ENCODE assay signal across 8 cellular contexts in the genomic region with DNA sequence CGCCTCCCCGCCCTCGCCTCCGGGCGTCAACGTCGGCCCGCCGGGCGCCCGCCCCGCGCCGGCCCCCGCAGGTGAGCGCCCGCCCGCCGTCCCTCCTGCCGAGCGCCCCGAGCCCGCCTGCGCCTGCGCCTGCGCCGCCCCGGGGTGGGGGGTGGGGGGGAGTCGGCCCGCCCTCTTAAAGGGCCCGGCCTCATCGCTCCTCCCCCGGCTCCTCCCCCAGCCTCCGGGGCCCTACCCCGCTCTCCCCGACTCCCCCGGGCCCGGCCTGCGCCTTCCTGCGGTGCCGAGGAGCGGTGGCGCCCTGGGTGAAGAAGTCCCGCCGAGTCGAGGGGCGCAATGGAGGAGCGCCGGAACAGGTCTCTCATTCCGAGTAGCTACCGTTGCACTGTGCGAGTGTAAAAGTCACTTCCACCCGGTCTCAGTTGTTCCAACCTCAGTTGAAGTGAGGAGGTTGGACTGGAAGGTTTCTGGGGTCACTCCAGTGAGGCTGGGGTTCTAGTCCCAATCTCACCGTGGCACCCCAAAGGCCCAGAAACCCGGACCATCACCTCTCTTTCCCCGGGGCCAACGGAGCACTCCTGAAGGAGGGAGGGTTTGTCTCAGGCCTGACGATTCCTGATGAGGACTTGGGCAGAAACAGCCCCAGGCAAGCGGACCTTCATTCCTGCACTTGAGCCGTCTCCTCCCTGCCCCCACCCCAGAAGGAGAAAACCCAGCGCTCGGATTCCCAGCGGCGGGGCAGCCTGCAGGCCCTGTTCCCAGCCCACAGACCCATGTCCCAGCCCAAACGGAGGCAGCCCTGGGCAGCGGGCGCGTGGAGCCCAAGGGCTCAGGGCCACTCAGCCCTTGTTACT. TPM values are rescaled to one million over a fixed set of nuclear protein-coding genes. Genes with fewer than 3 reads are reported as not detected.
A peak's percentile ranks its signal among the peaks of the same experiment; 100 is the strongest.
DNase-seq lines count a peak whose midpoint lies in the region; ATAC-seq, FAIRE-seq and TF ChIP-seq lines count a peak whose summit lies in the region.

No MANE protein-coding gene starts in this region.

- WGBS in pancreas, 2 donors = 17 to 23% methylated on average over 39 to 62 of the region's 68 CpGs

- peak overlapping the region in 1 of 4 donors; percentile 46 for H3K27ac ChIP-seq in pancreas
- H3K27ac ChIP-seq in tibial artery = peak overlapping the region; percentile 66 to 79

- FAIRE-seq in pancreas (lab: Jason Lieb, UNC) = no peak

- DNase-seq in EH (ENCODE audit: low read depth) (peak; percentile 82), HAP-1 (ENCODE audit: low spot score in 2 of 2) (peak; percentile 77 to 93), MV-4-11 (lab: John Stamatoyannopoulos, UW) (peak; percentile 52), Right ventricle myocardium superior (peak; percentile 91), pancreas (peak; percentile 84 to 94 (median 88)), tibial artery (peak; percentile 83 to 94)
- DNase-seq in activated naive CD8-positive, alpha-beta T cell treated with anti-CD3 and anti-CD28 coated beads for 36 hours = peak; percentile 87

- H3K9me3 Mint-ChIP-seq in activated naive CD8-positive, alpha-beta T cell treated with anti-CD3 and anti-CD28 coated beads for 36 hours = no peaks in the 10 kb centered on the region

- in situ Hi-C loops in HAP-1 (cut with MboI; ENCODE audit: low sequenced_read_pairs) = no loop called here

- intact Hi-C loops in Right ventricle myocardium superior (cut with DNase I) = loop anchor here (5.0 kb wide), 1 partner anchor 48 kb away; no protein-coding TSS in a partner anchor
- intact Hi-C loops in pancreas (cut with DNase I) = loop anchor here in 1 of 3 donors (5.0 kb wide), 1 partner anchor 48 kb away; no protein-coding TSS in a partner anchor
- intact Hi-C loops in tibial artery (cut with DNase I; ENCODE audit: low total_unique reads) = no loop called here

- H3K4me3 Mint-ChIP-seq in activated naive CD8-positive, alpha-beta T cell treated with anti-CD3 and anti-CD28 coated beads for 36 hours = peak overlapping the region; percentile 74

- peak overlapping the region; percentile 74 for H3K27ac Mint-ChIP-seq in activated naive CD8-positive, alpha-beta T cell treated with anti-CD3 and anti-CD28 coated beads for 36 hours

- H3K27me3 Mint-ChIP-seq in activated naive CD8-positive, alpha-beta T cell treated with anti-CD3 and anti-CD28 coated beads for 36 hours = no peaks in the 10 kb centered on the region

- H3K4me3 ChIP-seq in HAP-1 (peak overlapping the region; percentile 39), pancreas (peak overlapping the region; percentile 15 to 69 (median 56)), tibial artery (peak overlapping the region; percentile 82 to 92)

- H3K9me3 ChIP-seq in HAP-1 (no peaks in the 10 kb centered on the region), pancreas (no peaks in the 10 kb centered on the region), tibial artery (no peaks in the 10 kb centered on the region)

- peaks cover 13% of the 10 kb centered on the region for H3K36me3 Mint-ChIP-seq in activated naive CD8-positive, alpha-beta T cell treated with anti-CD3 and anti-CD28 coated beads for 36 hours

- H3K4me1 ChIP-seq in HAP-1 (peaks cover 30% of the 10 kb centered on the region), pancreas (peaks cover 15 to 28% (median 16%) of the 10 kb centered on the region in 3 donors), tibial artery (peaks cover 0 to 45% (median 38%) of the 10 kb centered on the region in 4 donors)

- no peak for TF ChIP-seq CTCF in pancreas (IDR thresholded peaks at IDR 0.05)
- no peak for TF ChIP-seq CTCF in tibial artery (IDR thresholded peaks at IDR 0.05)

- H3K27me3 ChIP-seq in HAP-1 (ENCODE audit: low read depth) = no peaks in the 10 kb centered on the region
- no peaks in the 10 kb centered on the region for H3K27me3 ChIP-seq in pancreas
- H3K27me3 ChIP-seq in tibial artery = no peaks in the 10 kb centered on the region

- no peaks in the 10 kb centered on the region; the same call in 1 of the 2 replicates for H3K36me3 ChIP-seq in HAP-1 (replicated peaks)
- no peaks in the 10 kb centered on the region for H3K36me3 ChIP-seq in pancreas
- H3K36me3 ChIP-seq in tibial artery = no peaks in the 10 kb centered on the region

- H3K4me1 Mint-ChIP-seq in activated naive CD8-positive, alpha-beta T cell treated with anti-CD3 and anti-CD28 coated beads for 36 hours = peaks cover 35% of the 10 kb centered on the region

- ATAC-seq in SK-N-SH treated with all-trans-retinoic acid at 6 μM for 48 hours = peak; percentile 73
- peak; percentile 86 for ATAC-seq in Right ventricle myocardium superior (ENCODE audit: poor library complexity)
- ATAC-seq in pancreas = peak; percentile 75 to 85 (median 82)

TF ChIP-seq in SK-N-SH treated with all-trans-retinoic acid at 6 μM for 48 hours, 23 proteins besides CTCF, POLR2A, EP300 and RAD21 (continues in another document):
- TF ChIP-seq ZNF8 (CRISPR knock-in tag; IDR thresholded peaks at IDR 0.05) (no peak), RARB (CRISPR knock-in tag; IDR thresholded peaks at IDR 0.05) (no peak), TCF4 (CRISPR knock-in tag; IDR thresholded peaks at IDR 0.05; ENCODE audit: borderline replicate concordance) (no peak), ARNTL (CRISPR knock-in tag; IDR thresholded peaks at IDR 0.05; ENCODE audit: borderline replicate concordance, low read depth) (no peak), OSR1 (CRISPR knock-in tag; IDR thresholded peaks at IDR 0.05) (no peak), ESRRG (CRISPR knock-in tag; IDR thresholded peaks at IDR 0.05) (no peak), ZNF70 (CRISPR knock-in tag; IDR thresholded peaks at IDR 0.05) (no peak), PPARA (CRISPR knock-in tag; IDR thresholded peaks at IDR 0.05; ENCODE audit: borderline replicate concordance) (no peak), ISL1 (CRISPR knock-in tag; IDR thresholded peaks at IDR 0.05) (no peak), ZC3H10 (CRISPR knock-in tag; IDR thresholded peaks at IDR 0.05) (no peak)
- TF ChIP-seq, protein P1, sequence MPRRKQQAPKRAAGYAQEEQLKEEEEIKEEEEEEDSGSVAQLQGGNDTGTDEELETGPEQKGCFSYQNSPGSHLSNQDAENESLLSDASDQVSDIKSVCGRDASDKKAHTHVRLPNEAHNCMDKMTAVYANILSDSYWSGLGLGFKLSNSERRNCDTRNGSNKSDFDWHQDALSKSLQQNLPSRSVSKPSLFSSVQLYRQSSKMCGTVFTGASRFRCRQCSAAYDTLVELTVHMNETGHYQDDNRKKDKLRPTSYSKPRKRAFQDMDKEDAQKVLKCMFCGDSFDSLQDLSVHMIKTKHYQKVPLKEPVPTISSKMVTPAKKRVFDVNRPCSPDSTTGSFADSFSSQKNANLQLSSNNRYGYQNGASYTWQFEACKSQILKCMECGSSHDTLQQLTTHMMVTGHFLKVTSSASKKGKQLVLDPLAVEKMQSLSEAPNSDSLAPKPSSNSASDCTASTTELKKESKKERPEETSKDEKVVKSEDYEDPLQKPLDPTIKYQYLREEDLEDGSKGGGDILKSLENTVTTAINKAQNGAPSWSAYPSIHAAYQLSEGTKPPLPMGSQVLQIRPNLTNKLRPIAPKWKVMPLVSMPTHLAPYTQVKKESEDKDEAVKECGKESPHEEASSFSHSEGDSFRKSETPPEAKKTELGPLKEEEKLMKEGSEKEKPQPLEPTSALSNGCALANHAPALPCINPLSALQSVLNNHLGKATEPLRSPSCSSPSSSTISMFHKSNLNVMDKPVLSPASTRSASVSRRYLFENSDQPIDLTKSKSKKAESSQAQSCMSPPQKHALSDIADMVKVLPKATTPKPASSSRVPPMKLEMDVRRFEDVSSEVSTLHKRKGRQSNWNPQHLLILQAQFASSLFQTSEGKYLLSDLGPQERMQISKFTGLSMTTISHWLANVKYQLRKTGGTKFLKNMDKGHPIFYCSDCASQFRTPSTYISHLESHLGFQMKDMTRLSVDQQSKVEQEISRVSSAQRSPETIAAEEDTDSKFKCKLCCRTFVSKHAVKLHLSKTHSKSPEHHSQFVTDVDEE (CRISPR knock-in tag; IDR thresholded peaks at IDR 0.05) = no peak
- TF ChIP-seq, protein P2, sequence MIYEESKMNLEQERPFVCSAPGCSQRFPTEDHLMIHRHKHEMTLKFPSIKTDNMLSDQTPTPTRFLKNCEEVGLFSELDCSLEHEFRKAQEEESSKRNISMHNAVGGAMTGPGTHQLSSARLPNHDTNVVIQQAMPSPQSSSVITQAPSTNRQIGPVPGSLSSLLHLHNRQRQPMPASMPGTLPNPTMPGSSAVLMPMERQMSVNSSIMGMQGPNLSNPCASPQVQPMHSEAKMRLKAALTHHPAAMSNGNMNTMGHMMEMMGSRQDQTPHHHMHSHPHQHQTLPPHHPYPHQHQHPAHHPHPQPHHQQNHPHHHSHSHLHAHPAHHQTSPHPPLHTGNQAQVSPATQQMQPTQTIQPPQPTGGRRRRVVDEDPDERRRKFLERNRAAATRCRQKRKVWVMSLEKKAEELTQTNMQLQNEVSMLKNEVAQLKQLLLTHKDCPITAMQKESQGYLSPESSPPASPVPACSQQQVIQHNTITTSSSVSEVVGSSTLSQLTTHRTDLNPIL (CRISPR knock-in tag; IDR thresholded peaks at IDR 0.05; ENCODE audit: low read depth) = no peak
- TF ChIP-seq, protein P3, sequence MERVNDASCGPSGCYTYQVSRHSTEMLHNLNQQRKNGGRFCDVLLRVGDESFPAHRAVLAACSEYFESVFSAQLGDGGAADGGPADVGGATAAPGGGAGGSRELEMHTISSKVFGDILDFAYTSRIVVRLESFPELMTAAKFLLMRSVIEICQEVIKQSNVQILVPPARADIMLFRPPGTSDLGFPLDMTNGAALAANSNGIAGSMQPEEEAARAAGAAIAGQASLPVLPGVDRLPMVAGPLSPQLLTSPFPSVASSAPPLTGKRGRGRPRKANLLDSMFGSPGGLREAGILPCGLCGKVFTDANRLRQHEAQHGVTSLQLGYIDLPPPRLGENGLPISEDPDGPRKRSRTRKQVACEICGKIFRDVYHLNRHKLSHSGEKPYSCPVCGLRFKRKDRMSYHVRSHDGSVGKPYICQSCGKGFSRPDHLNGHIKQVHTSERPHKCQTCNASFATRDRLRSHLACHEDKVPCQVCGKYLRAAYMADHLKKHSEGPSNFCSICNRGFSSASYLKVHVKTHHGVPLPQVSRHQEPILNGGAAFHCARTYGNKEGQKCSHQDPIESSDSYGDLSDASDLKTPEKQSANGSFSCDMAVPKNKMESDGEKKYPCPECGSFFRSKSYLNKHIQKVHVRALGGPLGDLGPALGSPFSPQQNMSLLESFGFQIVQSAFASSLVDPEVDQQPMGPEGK (CRISPR knock-in tag; IDR thresholded peaks at IDR 0.05; ENCODE audit: borderline replicate concordance) = no peak

RNA-seq across cellular contexts. Expression of a gene that starts 1.5 kb away (rescaled TPM):
- 10 to 100 TPM; 34.6 to 35.1 TPM for total RNA-seq in activated naive CD8-positive, alpha-beta T cell treated with anti-CD3 and anti-CD28 coated beads for 36 hours
- total RNA-seq in Right ventricle myocardium superior (26.7 TPM), pancreas (10 to 100 TPM; 21.0 to 29.5 (median 22.5) TPM)
- polyA plus RNA-seq in pancreas = 10 to 100 TPM; 72.8 to 91.2 TPM
